ENCODE assay signal across 13 cellular contexts in genomic region chr21:43702785-43703067, GRCh38. TPM values are rescaled to one million over a fixed set of nuclear protein-coding genes. Genes with fewer than 3 reads are reported as not detected.
DNase-seq lines count a peak whose midpoint lies in the region; ATAC-seq and TF ChIP-seq lines count a peak whose summit lies in the region.
"Had no signal": no experiment of that assay in that cellular context is flagged by ENCODE, and none has a peak within 500 bp of the region (broad histone marks: within the 10 kb centered on the region; RNA-seq: fewer than 3 reads in every experiment).

No MANE protein-coding gene starts in this region.

- H3K27ac ChIP-seq in upper lobe of right lung = no peak overlapping the region
- H3K27ac ChIP-seq: KMS-11 had no signal

- peaks cover 20% of the 10 kb centered on the region for H3K4me1 Mint-ChIP-seq in activated CD8-positive, alpha-beta T cell treated with anti-CD3 and anti-CD28 coated beads, Interleukin-2, amount 10 ng/mL, durations not matched to agents 7 days and 5 days (ENCODE audit: low read depth)
- H3K4me1 Mint-ChIP-seq in activated CD8-positive, alpha-beta T cell treated with anti-CD3 and anti-CD28 coated beads for 36 hours (ENCODE audit: low read depth) = peaks cover 14% of the 10 kb centered on the region
- H3K4me1 Mint-ChIP-seq in stimulated activated naive B cell treated with anti-CD40 and anti-IgM and Interleukin-4, amounts not matched to agents 10 μg/mL and 1 μg/mL and 100 μg/mL, for 72 hours = peaks cover 10 to 17% of the 10 kb centered on the region in 2 donors

- no peaks in the 10 kb centered on the region for H3K36me3 ChIP-seq in upper lobe of right lung

- no peaks in the 10 kb centered on the region for H3K9me3 Mint-ChIP-seq in activated CD8-positive, alpha-beta T cell treated with anti-CD3 and anti-CD28 coated beads, Interleukin-2, amount 10 ng/mL, durations not matched to agents 7 days and 5 days (ENCODE audit: insufficient read depth)
- H3K9me3 Mint-ChIP-seq in activated CD8-positive, alpha-beta T cell treated with anti-CD3 and anti-CD28 coated beads for 36 hours = no peaks in the 10 kb centered on the region
- H3K9me3 Mint-ChIP-seq in stimulated activated naive B cell treated with anti-CD40 and anti-IgM and Interleukin-4, amounts not matched to agents 10 μg/mL and 1 μg/mL and 100 μg/mL, for 72 hours = no peaks in the 10 kb centered on the region

- ATAC-seq in activated CD8-positive, alpha-beta T cell treated with anti-CD3 and anti-CD28 coated beads, Interleukin-2, amount 10 ng/mL, durations not matched to agents 7 days and 5 days = peak; percentile 20
- no peak for ATAC-seq in activated CD8-positive, alpha-beta T cell treated with anti-CD3 and anti-CD28 coated beads for 36 hours
- no peak for ATAC-seq in stimulated activated naive B cell treated with anti-CD40 and anti-IgM and Interleukin-4, amounts not matched to agents 10 μg/mL and 1 μg/mL and 100 μg/mL, for 72 hours (replicated peaks)
- ATAC-seq in upper lobe of right lung (no peak), GM21619 (IDR thresholded peaks at IDR 0.05; ENCODE audit: unreplicated experiment) (no peak)

- POLR2A ChIA-PET in activated CD8-positive, alpha-beta T cell treated with anti-CD3 and anti-CD28 coated beads, Interleukin-2, amount 10 ng/mL, durations not matched to agents 7 days and 5 days (lab: Charles Lee) = interaction anchor here (0.9 kb wide), 1 partner anchor 26 kb away, joined by 3 read pairs; no protein-coding TSS in a partner anchor
- POLR2A ChIA-PET in activated CD8-positive, alpha-beta T cell treated with anti-CD3 and anti-CD28 coated beads for 36 hours (lab: Charles Lee) = no interaction called here

- no peaks in the 10 kb centered on the region for H3K27me3 Mint-ChIP-seq in activated CD8-positive, alpha-beta T cell treated with anti-CD3 and anti-CD28 coated beads, Interleukin-2, amount 10 ng/mL, durations not matched to agents 7 days and 5 days (ENCODE audit: low read depth)
- H3K27me3 Mint-ChIP-seq in activated CD8-positive, alpha-beta T cell treated with anti-CD3 and anti-CD28 coated beads for 36 hours = no peaks in the 10 kb centered on the region
- H3K27me3 Mint-ChIP-seq in stimulated activated naive B cell treated with anti-CD40 and anti-IgM and Interleukin-4, amounts not matched to agents 10 μg/mL and 1 μg/mL and 100 μg/mL, for 72 hours = peaks cover 4 to 12% of the 10 kb centered on the region in 2 donors

- TF ChIP-seq CTCF in activated CD8-positive, alpha-beta T cell treated with anti-CD3 and anti-CD28 coated beads for 36 hours (IDR thresholded peaks at IDR 0.05) = no peak
- no peak for TF ChIP-seq CTCF in upper lobe of right lung (IDR thresholded peaks at IDR 0.05)

- intact Hi-C loops in activated CD8-positive, alpha-beta T cell treated with anti-CD3 and anti-CD28 coated beads for 36 hours (cut with micrococcal nuclease) = no loop called here
- intact Hi-C loops in upper lobe of right lung (cut with DNase I) = no loop called here

- H3K4me3 Mint-ChIP-seq in activated CD8-positive, alpha-beta T cell treated with anti-CD3 and anti-CD28 coated beads, Interleukin-2, amount 10 ng/mL, durations not matched to agents 7 days and 5 days = peak overlapping the region; percentile 26
- no peak overlapping the region for H3K4me3 Mint-ChIP-seq in activated CD8-positive, alpha-beta T cell treated with anti-CD3 and anti-CD28 coated beads for 36 hours
- peak overlapping the region; percentile 73 for H3K4me3 Mint-ChIP-seq in stimulated activated naive B cell treated with anti-CD40 and anti-IgM and Interleukin-4, amounts not matched to agents 10 μg/mL and 1 μg/mL and 100 μg/mL, for 72 hours

- H3K36me3 Mint-ChIP-seq in activated CD8-positive, alpha-beta T cell treated with anti-CD3 and anti-CD28 coated beads, Interleukin-2, amount 10 ng/mL, durations not matched to agents 7 days and 5 days (ENCODE audit: low read depth) = peaks cover 5% of the 10 kb centered on the region
- peaks cover 13% of the 10 kb centered on the region for H3K36me3 Mint-ChIP-seq in activated CD8-positive, alpha-beta T cell treated with anti-CD3 and anti-CD28 coated beads for 36 hours (ENCODE audit: low read depth)
- H3K36me3 Mint-ChIP-seq in stimulated activated naive B cell treated with anti-CD40 and anti-IgM and Interleukin-4, amounts not matched to agents 10 μg/mL and 1 μg/mL and 100 μg/mL, for 72 hours = peaks cover 5 to 7% of the 10 kb centered on the region in 2 donors

- DNase-seq in activated CD8-positive, alpha-beta T cell treated with anti-CD3 and anti-CD28 coated beads, Interleukin-2, amount 10 ng/mL, durations not matched to agents 7 days and 5 days = no peak
- no peak for DNase-seq in activated CD8-positive, alpha-beta T cell treated with anti-CD3 and anti-CD28 coated beads for 36 hours
- DNase-seq in astrocyte of the hippocampus (ENCODE audit: low read depth, low spot score) (peak; percentile 49), iris pigment epithelial cell (ENCODE audit: low read depth) (peak; percentile 23), upper lobe of right lung (no peak)
- DNase-seq in stimulated activated naive B cell treated with anti-CD40 and anti-IgM and Interleukin-4, amounts not matched to agents 10 μg/mL and 1 μg/mL and 100 μg/mL, for 72 hours = no peak
- DNase-seq in stimulated activated naive CD4-positive, alpha-beta T cell (lab: John Stamatoyannopoulos, UW) = no peak
- DNase-seq: activated T-cell treated with anti-CD3 and anti-CD28 coated beads for 4 hours; effector memory CD4-positive, alpha-beta T cell; NCI-H524 treated with DMSO at 0.1 percent for 48 hours had no signal

- H3K27ac Mint-ChIP-seq in activated CD8-positive, alpha-beta T cell treated with anti-CD3 and anti-CD28 coated beads, Interleukin-2, amount 10 ng/mL, durations not matched to agents 7 days and 5 days = no peak overlapping the region
- H3K27ac Mint-ChIP-seq in activated CD8-positive, alpha-beta T cell treated with anti-CD3 and anti-CD28 coated beads for 36 hours = no peak overlapping the region
- peak overlapping the region; percentile 75 for H3K27ac Mint-ChIP-seq in stimulated activated naive B cell treated with anti-CD40 and anti-IgM and Interleukin-4, amounts not matched to agents 10 μg/mL and 1 μg/mL and 100 μg/mL, for 72 hours

- peaks cover 10% of the 10 kb centered on the region for H3K4me1 ChIP-seq in upper lobe of right lung

- H3K9me3 ChIP-seq in upper lobe of right lung = no peaks in the 10 kb centered on the region

- CTCF ChIA-PET in activated CD8-positive, alpha-beta T cell treated with anti-CD3 and anti-CD28 coated beads, Interleukin-2, amount 10 ng/mL, durations not matched to agents 7 days and 5 days (lab: Charles Lee) = interaction anchor here (1.1 kb wide), 1 partner anchor 26 kb away, joined by 4 read pairs; no protein-coding TSS in a partner anchor
- CTCF ChIA-PET in activated CD8-positive, alpha-beta T cell treated with anti-CD3 and anti-CD28 coated beads for 36 hours (lab: Charles Lee) = no interaction called here

- no peak overlapping the region for H3K4me3 ChIP-seq in upper lobe of right lung
- H3K4me3 ChIP-seq: skin epidermis had no signal

- no peaks in the 10 kb centered on the region for H3K27me3 ChIP-seq in upper lobe of right lung

RNA-seq across cellular contexts. Expression of gene PDXK, which starts 16.2 kb away (rescaled TPM):
- total RNA-seq in activated CD8-positive, alpha-beta T cell treated with anti-CD3 and anti-CD28 coated beads, Interleukin-2, amount 10 ng/mL, durations not matched to agents 7 days and 5 days = 100 to 1,000 TPM in 1 of 2 experiments, 10 to 100 TPM in 1; 94.5 to 100 TPM
- 100 to 1,000 TPM; 118 to 122 TPM for total RNA-seq in activated CD8-positive, alpha-beta T cell treated with anti-CD3 and anti-CD28 coated beads for 36 hours
- total RNA-seq in upper lobe of right lung = 280 TPM

RNA-seq across cellular contexts. Expression of gene RRP1B, which starts 43.4 kb away (rescaled TPM):
- 10 to 100 TPM; 57.5 to 58.3 TPM for total RNA-seq in activated CD8-positive, alpha-beta T cell treated with anti-CD3 and anti-CD28 coated beads, Interleukin-2, amount 10 ng/mL, durations not matched to agents 7 days and 5 days
- total RNA-seq in activated CD8-positive, alpha-beta T cell treated with anti-CD3 and anti-CD28 coated beads for 36 hours = 10 to 100 TPM; 76.7 to 78.5 TPM
- total RNA-seq in upper lobe of right lung = 18.4 TPM

RNA-seq across cellular contexts. Expression of gene HSF2BP, which starts 43.4 kb away (rescaled TPM):
- total RNA-seq in activated CD8-positive, alpha-beta T cell treated with anti-CD3 and anti-CD28 coated beads, Interleukin-2, amount 10 ng/mL, durations not matched to agents 7 days and 5 days = under 1 TPM; 0.18 to 0.24 TPM
- total RNA-seq in activated CD8-positive, alpha-beta T cell treated with anti-CD3 and anti-CD28 coated beads for 36 hours = 1 to 10 TPM; 1.5 TPM
- 0.41 TPM for total RNA-seq in upper lobe of right lung

Comparison
In these comparisons a context has a peak if more than half of its experiments do, and no peak if none do; other contexts are left out.
1. DNase-seq: peak in astrocyte of the hippocampus (single experiment) and iris pigment epithelial cell (single experiment); none in activated CD8-positive, alpha-beta T cell treated with anti-CD3 and anti-CD28 coated beads, Interleukin-2, amount 10 ng/mL, durations not matched to agents 7 days and 5 days (single experiment), activated CD8-positive, alpha-beta T cell treated with anti-CD3 and anti-CD28 coated beads for 36 hours (single experiment), stimulated activated naive B cell treated with anti-CD40 and anti-IgM and Interleukin-4, amounts not matched to agents 10 μg/mL and 1 μg/mL and 100 μg/mL, for 72 hours (single experiment), upper lobe of right lung (single experiment) and stimulated activated naive CD4-positive, alpha-beta T cell (0 of 6).